20 cellular contexts compared by ENCODE assay signal in genomic region chr5:54593809-54594208, GRCh38.
A peak's percentile ranks its signal among the peaks of the same experiment; 100 is the strongest.
DNase-seq lines count a peak whose midpoint lies in the region; ATAC-seq, FAIRE-seq and TF ChIP-seq lines count a peak whose summit lies in the region.
"Had no signal": no experiment of that assay in that cellular context is flagged by ENCODE, and none has a peak within 500 bp of the region (broad histone marks: within the 10 kb centered on the region; RNA-seq: fewer than 3 reads in every experiment).

No MANE protein-coding gene starts in this region.

- no peak overlapping the region for H3K27ac ChIP-seq in HEK293 (ENCODE audit: extremely low read depth, low read depth, low read length)
- H3K27ac ChIP-seq in K562 (ENCODE audit: extremely low read depth, low read depth, low read length): no peak overlapping the region
- H3K27ac ChIP-seq in small intestine (ENCODE audit: low read depth in 1 of 2, low read length in 1 of 2): no peak overlapping the region
- H3K27ac ChIP-seq: BLaER1 treated with 17β-estradiol and CSF1 and Interleukin-3, amounts not matched to agents 10 nM and 100 nM; C4-2B had no signal

- H3K4me1 ChIP-seq in HEK293 (ENCODE audit: control insufficient read depth, insufficient read depth, low read length): no peaks in the 10 kb centered on the region; the same call in 1 of the 2 replicates
- no peaks in the 10 kb centered on the region for H3K4me1 ChIP-seq in K562 (replicated peaks in 1 of 2; ENCODE audit: control insufficient read depth in 2 of 2, insufficient read depth in 2 of 2, low read length in 2 of 2)
- no peaks in the 10 kb centered on the region for H3K4me1 ChIP-seq in small intestine (ENCODE audit: control insufficient read depth in 2 of 2, insufficient read depth in 1 of 2, low read depth in 1 of 2, low read length in 1 of 2)
- H3K4me1 ChIP-seq: Caco-2 had no signal

- no peaks in the 10 kb centered on the region for H3K36me3 ChIP-seq in HEK293 (ENCODE audit: control insufficient read depth in 2 of 2, insufficient read depth in 1 of 2, low read length in 2 of 2)
- no peaks in the 10 kb centered on the region for H3K36me3 ChIP-seq in K562 (ENCODE audit: control insufficient read depth, insufficient read depth, low read length)
- H3K36me3 ChIP-seq in small intestine (ENCODE audit: control insufficient read depth in 2 of 2, insufficient read depth in 2 of 2, low read length in 2 of 2): no peaks in the 10 kb centered on the region
- H3K36me3 ChIP-seq: BLaER1 treated with 17β-estradiol and CSF1 and Interleukin-3, amounts not matched to agents 10 nM and 100 nM had no signal

- DNase-seq in K562 (ENCODE audit: extremely low read depth in 1 of 4, low spot score in 3 of 4): no peak
- DNase-seq in small intestine: peak; percentile 61
- DNase-seq in anterior cingulate cortex (lab: John Stamatoyannopoulos, UW): no peak
- DNase-seq: 8988T; AML-193; Caco-2; Calu3; CD4-positive, alpha-beta T cell; CD8-positive, alpha-beta T cell; DMS79 treated with DMSO at 0.1 percent for 48 hours; GF-D8 had no signal

- TF ChIP-seq CTCF in HEK293 (tag by site-specific recombination; IDR thresholded peaks at IDR 0.05): no peak
- no peak for TF ChIP-seq CTCF in K562 (IDR thresholded peaks at IDR 0.05 in 2 of 3, conservative IDR thresholded peaks at IDR 0.05 in 1 of 3; ENCODE audit: insufficient read depth in 2 of 3, low read depth in 1 of 3, low read length in 3 of 3)

- FAIRE-seq in K562 (lab: Jason Lieb, UNC) (no peak), small intestine (lab: Jason Lieb, UNC) (no peak)
- FAIRE-seq: A204.1, D721Med, G401.6, GM12891 had no signal

- TF ChIP-seq EP300 in K562 (IDR thresholded peaks at IDR 0.05; ENCODE audit: low read length): no peak

- intact Hi-C loops in K562 (cut with micrococcal nuclease): no loop called here

- H3K9me3 ChIP-seq in HEK293 (ENCODE audit: control insufficient read depth, insufficient read depth, low read depth, low read length) (no peaks in the 10 kb centered on the region), K562 (replicated peaks; ENCODE audit: control insufficient read depth, insufficient read depth, low read depth, low read length) (no peaks in the 10 kb centered on the region), small intestine (ENCODE audit: control insufficient read depth, low read depth) (no peaks in the 10 kb centered on the region)

- H3K9ac ChIP-seq in K562 (ENCODE audit: insufficient read depth in 1 of 2, low read depth in 2 of 2, low read length in 2 of 2): no peak overlapping the region
- H3K9ac ChIP-seq: BLaER1 treated with 17β-estradiol and CSF1 and Interleukin-3, amounts not matched to agents 10 nM and 100 nM had no signal

- ATAC-seq in K562 (no peak), GM18867 (IDR thresholded peaks at IDR 0.05; ENCODE audit: unreplicated experiment) (no peak), HG02588 (IDR thresholded peaks at IDR 0.05; ENCODE audit: unreplicated experiment) (no peak)
- ATAC-seq: CD8-positive, alpha-beta T cell had no signal

- H3K4me2 ChIP-seq in K562 (ENCODE audit: insufficient read depth, low read length): no peak overlapping the region
- H3K4me2 ChIP-seq: BLaER1 treated with 17β-estradiol and CSF1 and Interleukin-3, amounts not matched to agents 10 nM and 100 nM had no signal

- no peak for TF ChIP-seq RAD21 in K562 (CRISPR knock-in tag; conservative IDR thresholded peaks at IDR 0.05 in 1 of 2, IDR thresholded peaks at IDR 0.05 in 1 of 2)

- no peaks in the 10 kb centered on the region for H4K20me1 ChIP-seq in K562 (replicated peaks; ENCODE audit: control insufficient read depth, insufficient read depth, low read length)
- H4K20me1 ChIP-seq: BLaER1 treated with 17β-estradiol and CSF1 and Interleukin-3, amounts not matched to agents 10 nM and 100 nM had no signal

- no TSS peak for BruUV-seq in K562 (replicated peaks; lab: Mats Ljungman, UMichigan)

- no peaks in the 10 kb centered on the region for H3K79me2 ChIP-seq in K562 (ENCODE audit: control insufficient read depth, insufficient read depth, low read length)

- no peak for TF ChIP-seq POLR2A in K562 (conservative IDR thresholded peaks at IDR 0.05)

- H3K27me3 ChIP-seq in K562 (ENCODE audit: control insufficient read depth in 2 of 2, insufficient read depth in 2 of 2, low read length in 2 of 2) (no peaks in the 10 kb centered on the region), small intestine (ENCODE audit: control insufficient read depth in 2 of 2, insufficient read depth in 2 of 2, low read length in 2 of 2) (peaks cover 1 to 2% of the 10 kb centered on the region in 2 donors)
- H3K27me3 ChIP-seq: BLaER1 treated with 17β-estradiol and CSF1 and Interleukin-3, amounts not matched to agents 10 nM and 100 nM had no signal

- H3K4me3 ChIP-seq in HEK293 (ENCODE audit: low read depth, low read length) (no peak overlapping the region), K562 (no peak overlapping the region), small intestine (ENCODE audit: low read depth in 1 of 2, low read length in 2 of 2) (no peak overlapping the region)
- H3K4me3 ChIP-seq: BLaER1 treated with 17β-estradiol and CSF1 and Interleukin-3, amounts not matched to agents 10 nM and 100 nM had no signal

- CTCF ChIA-PET in HEK293 (lab: Yijun Ruan, JAX) (no interaction called here), K562 (lab: Yijun Ruan, JAX; ENCODE audit: low intra/inter-chr PET ratio) (no interaction called here)

- in situ Hi-C loops in K562 (cut with MboI): no loop called here

- H3K9me1 ChIP-seq in K562 (ENCODE audit: control insufficient read depth, insufficient read depth, low read length): no peaks in the 10 kb centered on the region

- POLR2A ChIA-PET in HEK293 (lab: Yijun Ruan, JAX): no interaction called here
- POLR2A ChIA-PET in K562 (lab: Yijun Ruan, JAX): no interaction called here

- no peak overlapping the region for H2AFZ ChIP-seq in K562 (ENCODE audit: low read depth, low read length)

TF ChIP-seq in HEK293, 187 proteins besides CTCF, POLR2A, EP300 and RAD21:
- TF ChIP-seq, protein P1, sequence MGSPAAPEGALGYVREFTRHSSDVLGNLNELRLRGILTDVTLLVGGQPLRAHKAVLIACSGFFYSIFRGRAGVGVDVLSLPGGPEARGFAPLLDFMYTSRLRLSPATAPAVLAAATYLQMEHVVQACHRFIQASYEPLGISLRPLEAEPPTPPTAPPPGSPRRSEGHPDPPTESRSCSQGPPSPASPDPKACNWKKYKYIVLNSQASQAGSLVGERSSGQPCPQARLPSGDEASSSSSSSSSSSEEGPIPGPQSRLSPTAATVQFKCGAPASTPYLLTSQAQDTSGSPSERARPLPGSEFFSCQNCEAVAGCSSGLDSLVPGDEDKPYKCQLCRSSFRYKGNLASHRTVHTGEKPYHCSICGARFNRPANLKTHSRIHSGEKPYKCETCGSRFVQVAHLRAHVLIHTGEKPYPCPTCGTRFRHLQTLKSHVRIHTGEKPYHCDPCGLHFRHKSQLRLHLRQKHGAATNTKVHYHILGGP (tag by site-specific recombination; IDR thresholded peaks at IDR 0.05): 0 out of 2 replicates have a peak, but pooled peaks have one; percentile 60
- TF ChIP-seq ZNF664 (tag by site-specific recombination; IDR thresholded peaks at IDR 0.05): no peak

TF ChIP-seq in K562, 482 proteins besides CTCF, POLR2A, EP300 and RAD21:
- TF ChIP-seq ZNF778 (CRISPR knock-in tag; IDR thresholded peaks at IDR 0.05) (no peak), ZNF316 (IDR thresholded peaks at IDR 0.05) (peak; percentile 13; the same call in 1 of the 2 replicates), FOXK1 (CRISPR knock-in tag; IDR thresholded peaks at IDR 0.05; ENCODE audit: borderline replicate concordance) (no peak)
